8 cellular contexts compared by ENCODE assay signal in the genomic region with DNA sequence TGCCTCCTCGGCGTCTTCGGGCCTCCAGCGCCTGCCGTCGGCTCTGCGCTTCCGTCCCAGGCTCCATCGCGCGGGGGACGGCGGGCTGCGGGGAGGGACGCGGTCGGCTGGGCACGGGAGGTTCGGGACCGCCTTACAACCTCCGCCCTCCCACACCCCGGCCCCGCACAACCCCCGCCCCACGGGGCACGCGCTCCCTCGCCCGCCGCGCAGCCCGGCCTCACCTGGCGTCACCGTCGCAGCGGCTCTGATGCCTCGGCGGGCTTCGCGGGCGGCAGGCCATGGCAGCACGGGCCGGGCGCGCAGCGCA. TPM values are rescaled to one million over a fixed set of nuclear protein-coding genes. Genes with fewer than 3 reads are reported as not detected.
DNase-seq lines count a peak whose midpoint lies in the region; ATAC-seq and TF ChIP-seq lines count a peak whose summit lies in the region.

No MANE protein-coding gene starts in this region.

- TF ChIP-seq POLR2A in transverse colon (IDR thresholded peaks at IDR 0.05): no peak

- peak; percentile 22 for DNase-seq in amniotic epithelial cell (ENCODE audit: low read depth)
- DNase-seq in left colon: no peak
- DNase-seq in transverse colon: no peak
- no peak for DNase-seq in HPDE6-E6E7 (ENCODE audit: extremely low spot score)
- no peak for DNase-seq in DMS 273 treated with DMSO at 0.1 percent for 48 hours (lab: John Stamatoyannopoulos, UW)
- no peak for DNase-seq in Ammon's horn (ENCODE audit: low spot score)

- peak overlapping the region; percentile 89 for H3K9ac ChIP-seq in ES-I3 (ENCODE audit: low read depth, low read length)

- H3K27me3 ChIP-seq in transverse colon: no peaks in the 10 kb centered on the region

- in situ Hi-C loops in transverse colon (cut with MboI; ENCODE audit: low pct_ligation_motif_present in 1 of 4, low pct_unique_long_range_greater_than_20kb in 1 of 4, low sequenced_read_pairs in 3 of 4): no loop called here

- TF ChIP-seq CTCF in transverse colon (IDR thresholded peaks at IDR 0.05): no peak

- H3K9me3 ChIP-seq in ES-I3 (ENCODE audit: control insufficient read depth, insufficient read depth, low read length) (no peaks in the 10 kb centered on the region), transverse colon (no peaks in the 10 kb centered on the region)

- peak; percentile 4 for ATAC-seq in HG03025 (IDR thresholded peaks at IDR 0.05; ENCODE audit: low FRiP score, unreplicated experiment)
- ATAC-seq in left colon: peak; percentile 37

- H3K27ac ChIP-seq in transverse colon: peak overlapping the region; percentile 98 to 100 (median 99)

- intact Hi-C loops in left colon (cut with DNase I, micrococcal nuclease) (no loop called here), transverse colon (cut with DNase I; ENCODE audit: low total_unique reads) (no loop called here)

- peak overlapping the region; percentile 69 to 98 (median 91) for H3K4me3 ChIP-seq in transverse colon

- TF ChIP-seq EP300 in transverse colon (IDR thresholded peaks at IDR 0.05; ENCODE audit: low read depth): no peak

- WGBS in transverse colon (ENCODE audit: low coverage in 1 of 2), 2 donors: 0% methylated on average over 16 of the region's 46 CpGs; no CpG with 5 or more reads in 1 of the 2 donors

- H3K36me3 ChIP-seq in ES-I3 (ENCODE audit: insufficient read depth, low read length) (0 out of 2 replicates have a peak, but pooled peaks cover 2% of the 10 kb centered on the region), transverse colon (no peaks in the 10 kb centered on the region)

- H3K4me1 ChIP-seq in ES-I3 (ENCODE audit: insufficient read depth, low read length): peaks cover 4% of the 10 kb centered on the region; the same call in 1 of the 2 replicates
- peaks cover 18 to 43% (median 35%) of the 10 kb centered on the region in 4 donors for H3K4me1 ChIP-seq in transverse colon

RNA-seq across cellular contexts. Expression of a gene that starts 0.3 kb away (rescaled TPM):
- total RNA-seq in left colon: 10 to 100 TPM; 23.3 to 27.3 TPM
- 10 to 100 TPM in 3 of 4 donors, 1 to 10 TPM in 1; 7.6 to 47.5 (median 31.6) TPM for total RNA-seq in transverse colon

RNA-seq across cellular contexts. Expression of a gene that starts 9.3 kb away (rescaled TPM):
- total RNA-seq in left colon (10 to 100 TPM; 51.1 to 60.3 TPM), transverse colon (100 to 1,000 TPM in 1 of 4 donors, 10 to 100 TPM in 3; 66.1 to 116 (median 86.6) TPM)

RNA-seq across cellular contexts. Expression of a gene that starts 9.5 kb away (rescaled TPM):
- 10 to 100 TPM in 1 of 2 donors, 1 to 10 TPM in 1; 8.9 to 18.3 TPM for total RNA-seq in left colon
- 100 to 1,000 TPM in 1 of 4 donors, 10 to 100 TPM in 1, 1 to 10 TPM in 2; 5.9 to 175 (median 23.1) TPM for total RNA-seq in transverse colon

RNA-seq across cellular contexts. Expression of a gene that starts 27.7 kb away (rescaled TPM):
- total RNA-seq in left colon: under 1 TPM; 0.49 to 0.61 TPM
- 10 to 100 TPM in 1 of 4 donors, 1 to 10 TPM in 3; 1.4 to 32.9 (median 2.7) TPM for total RNA-seq in transverse colon
